Comparison of ENCODE assay signal across 24 cellular contexts in the genomic region with DNA sequence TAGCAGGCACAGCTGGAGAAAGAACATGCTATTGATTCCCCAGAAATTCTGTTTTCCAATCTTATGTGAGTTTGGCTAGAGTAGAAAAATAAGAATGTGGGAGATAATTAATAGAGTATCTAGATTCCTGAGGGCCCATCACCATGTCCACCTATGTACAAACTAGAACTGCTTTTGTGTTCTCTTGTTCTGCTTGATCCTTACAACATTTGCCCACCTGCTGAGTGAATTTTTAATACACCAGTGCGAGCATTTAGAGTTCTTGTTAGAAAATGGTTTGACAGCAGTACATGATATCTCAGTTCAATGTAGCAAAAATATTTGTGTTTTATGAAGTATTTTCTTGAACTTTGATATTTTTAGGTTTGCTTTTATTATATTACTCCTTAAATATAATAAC. TPM values are rescaled to one million over a fixed set of nuclear protein-coding genes. Genes with fewer than 3 reads are reported as not detected.
DNase-seq lines count a peak whose midpoint lies in the region; ATAC-seq, FAIRE-seq and TF ChIP-seq lines count a peak whose summit lies in the region.
"Had no signal": no experiment of that assay in that cellular context is flagged by ENCODE, and none has a peak within 500 bp of the region (broad histone marks: within the 10 kb centered on the region; RNA-seq: fewer than 3 reads in every experiment).

No MANE protein-coding gene starts in this region.

- peak overlapping the region; percentile 92 for H3K4me2 ChIP-seq in OCI-LY7 (ENCODE audit: low read length)
- H3K4me2 ChIP-seq in neural progenitor cell = peak overlapping the region; percentile 73

- H3K4me1 Mint-ChIP-seq in CD4-positive, CD25-positive, alpha-beta regulatory T cell = peaks cover 45 to 86% (median 64%) of the 10 kb centered on the region in 4 donors
- H3K4me1 Mint-ChIP-seq in neural progenitor cell = peaks cover 52% of the 10 kb centered on the region

- H4K20me1 ChIP-seq in OCI-LY7 (ENCODE audit: insufficient read depth, low read length) = no peaks in the 10 kb centered on the region
- no peaks in the 10 kb centered on the region for H4K20me1 ChIP-seq in neural progenitor cell (ENCODE audit: low read depth)

- H3K36me3 Mint-ChIP-seq in CD4-positive, CD25-positive, alpha-beta regulatory T cell = no peaks in the 10 kb centered on the region
- H3K36me3 Mint-ChIP-seq in neural progenitor cell = no peaks in the 10 kb centered on the region
- H3K36me3 Mint-ChIP-seq: CD14-positive monocyte had no signal

- peak overlapping the region in 1 of 4 donors; percentile 26 for H3K4me3 Mint-ChIP-seq in CD4-positive, CD25-positive, alpha-beta regulatory T cell
- H3K4me3 Mint-ChIP-seq in neural progenitor cell = no peak overlapping the region
- H3K4me3 Mint-ChIP-seq: CD14-positive monocyte had no signal

- H3K27me3 ChIP-seq in CD4-positive, CD25-positive, alpha-beta regulatory T cell (ENCODE audit: control insufficient read depth, insufficient read depth, low read length) = no peaks in the 10 kb centered on the region
- H3K27me3 ChIP-seq in neural progenitor cell = no peaks in the 10 kb centered on the region
- no peaks in the 10 kb centered on the region for H3K27me3 ChIP-seq in gastrocnemius medialis

- intact Hi-C loops in OCI-LY7 (cut with micrococcal nuclease; ENCODE audit: unreplicated experiment) (loop anchor here (2.0 to 5.0 kb wide), 2 partner anchors 195 to 1575 kb away; a partner anchor contains a TSS), gastrocnemius medialis (cut with DNase I; ENCODE audit: low total_unique reads) (no loop called here)

- no peaks in the 10 kb centered on the region for H3K9me3 ChIP-seq in CD4-positive, CD25-positive, alpha-beta regulatory T cell (ENCODE audit: control insufficient read depth in 2 of 2, low read length in 2 of 2)
- peaks cover 7% of the 10 kb centered on the region; the same call in 1 of the 2 replicates for H3K9me3 ChIP-seq in OCI-LY7 (ENCODE audit: low read length)
- H3K9me3 ChIP-seq in neural progenitor cell (ENCODE audit: low read depth) = no peaks in the 10 kb centered on the region
- H3K9me3 ChIP-seq in gastrocnemius medialis = no peaks in the 10 kb centered on the region
- H3K9me3 ChIP-seq: HAP-1 had no signal

- POLR2A ChIA-PET in OCI-LY7 (lab: Charles Lee) = interaction anchor here (0.7 to 3.0 kb wide), 12 partner anchors 10 to 85 kb away, joined by 3 to 38 read pairs (median 4); a partner anchor contains a TSS

- H3K27me3 Mint-ChIP-seq in CD4-positive, CD25-positive, alpha-beta regulatory T cell = no peaks in the 10 kb centered on the region
- H3K27me3 Mint-ChIP-seq in neural progenitor cell (ENCODE audit: insufficient read depth, low read depth) = peaks cover 2% of the 10 kb centered on the region

- ATAC-seq in CD4-positive, CD25-positive, alpha-beta regulatory T cell (ENCODE audit: low read depth in 2 of 2) = no peak
- ATAC-seq in GM21381 (IDR thresholded peaks at IDR 0.05; ENCODE audit: unreplicated experiment) (no peak), gastrocnemius medialis (no peak)

- TF ChIP-seq CTCF in OCI-LY7 (conservative IDR thresholded peaks at IDR 0.05; ENCODE audit: low read length) = no peak
- no peak for TF ChIP-seq CTCF in neural progenitor cell (IDR thresholded peaks at IDR 0.05)
- no peak for TF ChIP-seq CTCF in gastrocnemius medialis (IDR thresholded peaks at IDR 0.05 in 4 of 5, conservative IDR thresholded peaks at IDR 0.05 in 1 of 5)

- CTCF ChIA-PET in OCI-LY7 (lab: Charles Lee; ENCODE audit: unreplicated experiment) = no interaction called here

- H3K27ac ChIP-seq in CD4-positive, CD25-positive, alpha-beta regulatory T cell (ENCODE audit: insufficient read depth, low read length, poor library complexity, severe bottlenecking) = peak overlapping the region; percentile 88
- H3K27ac ChIP-seq in OCI-LY7 (ENCODE audit: low read depth, low read length, poor library complexity, severe bottlenecking) (peak overlapping the region; percentile 97), neural progenitor cell (peak overlapping the region; percentile 89), gastrocnemius medialis (no peak overlapping the region)
- H3K27ac ChIP-seq: GM23248, RWPE1, SK-N-MC had no signal

- in situ Hi-C loops in gastrocnemius medialis (cut with MboI; ENCODE audit: low sequenced_read_pairs in 4 of 4) = loop anchor here in 1 of 4 donors (25.0 kb wide), 1 partner anchor 705 kb away; no protein-coding TSS in a partner anchor

- no peak for DNase-seq in CD4-positive, CD25-positive, alpha-beta regulatory T cell
- DNase-seq in GM19239 (ENCODE audit: insufficient read length, low spot score) (no peak), OCI-LY7 (ENCODE audit: low spot score) (no peak), neural progenitor cell (ENCODE audit: low spot score) (no peak), NOMO-1 treated with dmso at 0.1 percent for 144 hours (lab: John Stamatoyannopoulos, UW; ENCODE audit: unreplicated experiment) (no peak), gastrocnemius medialis (no peak), T-helper 9 cell (no peak)
- DNase-seq: AML-193, DMS79 treated with DMSO at 0.1 percent for 48 hours, GM23248, KG1, MV-4-11, NCI-H187 treated with DMSO at 0.1 percent for 48 hours, NCI-H2107, NCI-H446 treated with DMSO at 0.1 percent for 48 hours, NCI-H526 treated with DMSO at 0.1 percent for 48 hours, SHP77 treated with DMSO at 0.1 percent for 48 hours had no signal

- no peaks in the 10 kb centered on the region for H3K9me2 ChIP-seq in OCI-LY7 (ENCODE audit: insufficient read depth, low read length)

- peaks cover 34% of the 10 kb centered on the region for H3F3A ChIP-seq in neural progenitor cell (ENCODE audit: low read depth)

- peak; percentile 91 for FAIRE-seq in GM19239 (lab: Jason Lieb, UNC)
- FAIRE-seq: D721Med, HTR-8/SVneo had no signal

- H3K79me2 ChIP-seq in OCI-LY7 (ENCODE audit: insufficient read depth, low read depth, low read length) = no peaks in the 10 kb centered on the region
- H3K79me2 ChIP-seq in neural progenitor cell (ENCODE audit: low read depth) = no peaks in the 10 kb centered on the region

- H2AFZ ChIP-seq in OCI-LY7 (ENCODE audit: low read length) (peak overlapping the region; percentile 89), neural progenitor cell (replicated peaks) (no peak overlapping the region)

- H3K27ac Mint-ChIP-seq in CD4-positive, CD25-positive, alpha-beta regulatory T cell = peak overlapping the region; percentile 57 to 100 (median 94)
- no peak overlapping the region for H3K27ac Mint-ChIP-seq in neural progenitor cell
- H3K27ac Mint-ChIP-seq: CD14-positive monocyte had no signal

- BruUV-seq in OCI-LY7 (replicated peaks; lab: Mats Ljungman, UMichigan) = no TSS peak

- no peak for TF ChIP-seq POLR2A in gastrocnemius medialis (IDR thresholded peaks at IDR 0.05)

- peak overlapping the region; percentile 96 for H3K4me3 ChIP-seq in CD4-positive, CD25-positive, alpha-beta regulatory T cell (ENCODE audit: low read depth, low read length)
- H3K4me3 ChIP-seq in OCI-LY7 (ENCODE audit: low read depth, low read length, poor library complexity, severe bottlenecking) = no peak overlapping the region
- no peak overlapping the region for H3K4me3 ChIP-seq in neural progenitor cell
- no peak overlapping the region for H3K4me3 ChIP-seq in gastrocnemius medialis
- H3K4me3 ChIP-seq: GM23248, HAP-1, SK-N-MC had no signal

- H3K9me3 Mint-ChIP-seq in CD4-positive, CD25-positive, alpha-beta regulatory T cell = no peaks in the 10 kb centered on the region
- H3K9me3 Mint-ChIP-seq in neural progenitor cell = no peaks in the 10 kb centered on the region
- H3K9me3 Mint-ChIP-seq: CD14-positive monocyte had no signal

- H3K36me3 ChIP-seq in CD4-positive, CD25-positive, alpha-beta regulatory T cell (ENCODE audit: control insufficient read depth, insufficient read depth, low read length) = no peaks in the 10 kb centered on the region
- no peaks in the 10 kb centered on the region for H3K36me3 ChIP-seq in OCI-LY7 (ENCODE audit: insufficient read depth, low read length)
- H3K36me3 ChIP-seq in neural progenitor cell = no peaks in the 10 kb centered on the region
- H3K36me3 ChIP-seq in gastrocnemius medialis = no peaks in the 10 kb centered on the region
- H3K36me3 ChIP-seq: HAP-1 had no signal

- peaks cover 86% of the 10 kb centered on the region for H3K4me1 ChIP-seq in CD4-positive, CD25-positive, alpha-beta regulatory T cell (ENCODE audit: control insufficient read depth, insufficient read depth, low read length, poor library complexity, severe bottlenecking)
- H3K4me1 ChIP-seq in OCI-LY7 (ENCODE audit: insufficient read depth, low read length, poor library complexity, severe bottlenecking) (peaks cover 98% of the 10 kb centered on the region), neural progenitor cell (peaks cover 55% of the 10 kb centered on the region), gastrocnemius medialis (no peaks in the 10 kb centered on the region)

- no peak overlapping the region for H3K9ac ChIP-seq in neural progenitor cell
- H3K9ac ChIP-seq: GM23248 had no signal

RNA-seq across cellular contexts. Expression of a gene that starts 52.3 kb away (rescaled TPM):
- 7.7 TPM for total RNA-seq in CD4-positive, CD25-positive, alpha-beta regulatory T cell
- 10 to 100 TPM; 18.5 to 21.1 (median 19.5) TPM for polyA plus RNA-seq in CD4-positive, CD25-positive, alpha-beta regulatory T cell
- total RNA-seq in OCI-LY7 (2014; rRNA removed; shearing (Covaris generic)) = 16.6 and 24.2 TPM in 2 replicates
- total RNA-seq in OCI-LY7 (2022) = 18.9 and 22.1 TPM in 2 replicates
- total RNA-seq in neural progenitor cell (ENCODE audit: low replicate concordance) = 48.5 and 70.3 TPM in 2 replicates
- 1 to 10 TPM; 1.1 to 8.8 (median 6.3) TPM for total RNA-seq in gastrocnemius medialis

Comparison
In these comparisons a context has a peak if more than half of its experiments do, and no peak if none do; other contexts are left out.
1. H3K27ac ChIP-seq: peak in CD4-positive, CD25-positive, alpha-beta regulatory T cell (single experiment), OCI-LY7 (single experiment) and neural progenitor cell (single experiment); none in gastrocnemius medialis (0 of 4).